Comparison of ENCODE assay signal across 2 cellular contexts in the genomic region with DNA sequence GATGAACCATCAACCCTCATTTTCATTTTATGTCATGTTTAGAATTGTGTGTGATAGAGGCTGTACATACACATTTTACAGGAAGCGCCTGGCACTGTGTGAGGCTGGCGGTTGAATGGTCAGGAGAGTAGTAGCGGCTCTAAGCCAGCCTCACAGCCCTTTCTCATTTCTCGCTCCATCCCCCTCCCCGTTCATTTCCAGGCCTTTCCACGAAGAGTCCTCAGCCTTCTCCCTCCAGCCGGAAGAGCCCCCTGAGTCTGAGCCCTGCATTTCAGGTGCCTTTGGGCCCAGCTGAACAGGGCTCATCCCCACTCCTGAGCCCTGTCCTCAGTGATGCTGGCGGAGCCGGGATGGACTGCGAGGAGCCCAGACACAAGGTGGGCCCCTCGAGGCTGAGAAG.
TF ChIP-seq lines count a peak whose summit lies in the region.

No MANE protein-coding gene starts in this region.

TF ChIP-seq in SK-N-SH, 30 proteins besides CTCF, POLR2A, EP300 and RAD21:
- TF ChIP-seq FOXM1 (IDR thresholded peaks at IDR 0.05; ENCODE audit: low read depth) (no peak), RXRA (IDR thresholded peaks at IDR 0.05; ENCODE audit: borderline replicate concordance, low read depth) (no peak)

TF ChIP-seq in SK-N-SH treated with all-trans-retinoic acid at 6 μM for 48 hours, 23 proteins besides CTCF, POLR2A, EP300 and RAD21:
- no peak for TF ChIP-seq ZNF8 (CRISPR knock-in tag; IDR thresholded peaks at IDR 0.05)
- no peak for TF ChIP-seq TOX (CRISPR knock-in tag; IDR thresholded peaks at IDR 0.05; ENCODE audit: borderline replicate concordance)
- TF ChIP-seq ZNF565 (CRISPR knock-in tag; conservative IDR thresholded peaks at IDR 0.05; ENCODE audit: low read depth): no peak
- TF ChIP-seq SNAI2 (CRISPR knock-in tag; IDR thresholded peaks at IDR 0.05): no peak
- TF ChIP-seq ISL1 (CRISPR knock-in tag; IDR thresholded peaks at IDR 0.05): no peak
- TF ChIP-seq, protein P1, sequence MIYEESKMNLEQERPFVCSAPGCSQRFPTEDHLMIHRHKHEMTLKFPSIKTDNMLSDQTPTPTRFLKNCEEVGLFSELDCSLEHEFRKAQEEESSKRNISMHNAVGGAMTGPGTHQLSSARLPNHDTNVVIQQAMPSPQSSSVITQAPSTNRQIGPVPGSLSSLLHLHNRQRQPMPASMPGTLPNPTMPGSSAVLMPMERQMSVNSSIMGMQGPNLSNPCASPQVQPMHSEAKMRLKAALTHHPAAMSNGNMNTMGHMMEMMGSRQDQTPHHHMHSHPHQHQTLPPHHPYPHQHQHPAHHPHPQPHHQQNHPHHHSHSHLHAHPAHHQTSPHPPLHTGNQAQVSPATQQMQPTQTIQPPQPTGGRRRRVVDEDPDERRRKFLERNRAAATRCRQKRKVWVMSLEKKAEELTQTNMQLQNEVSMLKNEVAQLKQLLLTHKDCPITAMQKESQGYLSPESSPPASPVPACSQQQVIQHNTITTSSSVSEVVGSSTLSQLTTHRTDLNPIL (CRISPR knock-in tag; IDR thresholded peaks at IDR 0.05; ENCODE audit: low read depth): no peak
- no peak for TF ChIP-seq TCF4 (CRISPR knock-in tag; IDR thresholded peaks at IDR 0.05; ENCODE audit: borderline replicate concordance)
- no peak for TF ChIP-seq PPARA (CRISPR knock-in tag; IDR thresholded peaks at IDR 0.05; ENCODE audit: borderline replicate concordance)
- TF ChIP-seq ESRRG (CRISPR knock-in tag; IDR thresholded peaks at IDR 0.05): no peak
- TF ChIP-seq CSDC2 (CRISPR knock-in tag; IDR thresholded peaks at IDR 0.05): no peak
- no peak for TF ChIP-seq ZFP3 (CRISPR knock-in tag; IDR thresholded peaks at IDR 0.05)
- TF ChIP-seq ZC3H10 (CRISPR knock-in tag; IDR thresholded peaks at IDR 0.05): no peak
- TF ChIP-seq, protein P2, sequence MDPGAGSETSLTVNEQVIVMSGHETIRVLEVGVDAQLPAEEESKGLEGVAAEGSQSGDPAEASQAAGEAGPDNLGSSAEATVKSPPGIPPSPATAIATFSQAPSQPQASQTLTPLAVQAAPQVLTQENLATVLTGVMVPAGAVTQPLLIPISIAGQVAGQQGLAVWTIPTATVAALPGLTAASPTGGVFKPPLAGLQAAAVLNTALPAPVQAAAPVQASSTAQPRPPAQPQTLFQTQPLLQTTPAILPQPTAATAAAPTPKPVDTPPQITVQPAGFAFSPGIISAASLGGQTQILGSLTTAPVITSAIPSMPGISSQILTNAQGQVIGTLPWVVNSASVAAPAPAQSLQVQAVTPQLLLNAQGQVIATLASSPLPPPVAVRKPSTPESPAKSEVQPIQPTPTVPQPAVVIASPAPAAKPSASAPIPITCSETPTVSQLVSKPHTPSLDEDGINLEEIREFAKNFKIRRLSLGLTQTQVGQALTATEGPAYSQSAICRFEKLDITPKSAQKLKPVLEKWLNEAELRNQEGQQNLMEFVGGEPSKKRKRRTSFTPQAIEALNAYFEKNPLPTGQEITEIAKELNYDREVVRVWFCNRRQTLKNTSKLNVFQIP (CRISPR knock-in tag; IDR thresholded peaks at IDR 0.05; ENCODE audit: borderline replicate concordance, low read depth): no peak
